19 cellular contexts compared by ENCODE assay signal in genomic region chr7:130397056-130397455, GRCh38.
DNase-seq lines count a peak whose midpoint lies in the region; ATAC-seq and TF ChIP-seq lines count a peak whose summit lies in the region.
"Had no signal": no experiment of that assay in that cellular context is flagged by ENCODE, and none has a peak within 500 bp of the region (broad histone marks: within the 10 kb centered on the region; RNA-seq: fewer than 3 reads in every experiment).

No MANE protein-coding gene starts in this region.

- ATAC-seq in GM18505 (IDR thresholded peaks at IDR 0.05; ENCODE audit: unreplicated experiment) = no peak
- ATAC-seq: HCT116, K562 had no signal

- no peak for TF ChIP-seq POLR2A in GM18505 (IDR thresholded peaks at IDR 0.05; ENCODE audit: borderline replicate concordance, extremely low read depth, insufficient read depth, insufficient read length)

- peak overlapping the region; percentile 98 for H3K27ac ChIP-seq in subcutaneous abdominal adipose tissue (ENCODE audit: low read depth, low read length)
- H3K27ac ChIP-seq: BLaER1 treated with 17β-estradiol and CSF1 and Interleukin-3, amounts not matched to agents 10 nM and 100 nM; GM23248 had no signal

- H3K9ac ChIP-seq in adipocyte (ENCODE audit: low read length) (peak overlapping the region; percentile 47), subcutaneous abdominal adipose tissue (ENCODE audit: low read length in 5 of 5) (peak overlapping the region in 2 of 5 donors; percentile 28 to 53)
- H3K9ac ChIP-seq: BLaER1 treated with 17β-estradiol and CSF1 and Interleukin-3, amounts not matched to agents 10 nM and 100 nM; GM23248 had no signal

- peaks cover 87% of the 10 kb centered on the region for H3K4me1 ChIP-seq in adipocyte (ENCODE audit: control insufficient read depth, insufficient read depth, low read length)
- peaks cover 11 to 92% (median 83%) of the 10 kb centered on the region in 5 donors for H3K4me1 ChIP-seq in subcutaneous abdominal adipose tissue (ENCODE audit: control insufficient read depth in 5 of 5, insufficient read depth in 5 of 5, low read length in 5 of 5)
- peaks cover 5% of the 10 kb centered on the region; the same call in 1 of the 2 replicates for H3K4me1 ChIP-seq in HAP-1

- DNase-seq in NCI-H1105 treated with DMSO at 0.1 percent for 48 hours (lab: John Stamatoyannopoulos, UW) (peak; percentile 58), NCI-H1105 (lab: John Stamatoyannopoulos, UW) (no peak), adipocyte (ENCODE audit: low read depth) (no peak), left kidney (ENCODE audit: low read depth, low spot score) (peak; percentile 62), NCI-H2196 (lab: John Stamatoyannopoulos, UW; ENCODE audit: unreplicated experiment) (no peak), HAP-1 (ENCODE audit: low spot score in 2 of 2) (no peak)
- DNase-seq: CD8-positive, alpha-beta memory T cell; GF-D8; GM23248; NCI-H2227 treated with DMSO at 0.1 percent for 48 hours; NCI-H524; NK-92 treated with Interleukin-12 subunit alpha and Interleukin-12 subunit beta, amount 100 ng/mL, for 24 hours; OCI-M1; SIG-M5 had no signal

- no peaks in the 10 kb centered on the region for H3K36me3 ChIP-seq in adipocyte (ENCODE audit: control insufficient read depth, insufficient read depth, low read length, severe bottlenecking)
- no peaks in the 10 kb centered on the region for H3K36me3 ChIP-seq in subcutaneous abdominal adipose tissue (ENCODE audit: control insufficient read depth in 5 of 5, insufficient read depth in 5 of 5, low read length in 5 of 5)
- H3K36me3 ChIP-seq in HAP-1 (replicated peaks) = no peaks in the 10 kb centered on the region

- H3K9me3 ChIP-seq in adipocyte (ENCODE audit: control insufficient read depth, low read length) (no peaks in the 10 kb centered on the region), subcutaneous abdominal adipose tissue (ENCODE audit: control insufficient read depth in 5 of 5, low read length in 5 of 5) (no peaks in the 10 kb centered on the region), HAP-1 (no peaks in the 10 kb centered on the region)
- H3K9me3 ChIP-seq: BLaER1 treated with 17β-estradiol and CSF1 and Interleukin-3, amounts not matched to agents 10 nM and 100 nM had no signal

- in situ Hi-C loops in HAP-1 (cut with MboI; ENCODE audit: low sequenced_read_pairs) = no loop called here

- H3K27me3 ChIP-seq in adipocyte (replicated peaks; ENCODE audit: control insufficient read depth, insufficient read depth, low read length) (no peaks in the 10 kb centered on the region), subcutaneous abdominal adipose tissue (ENCODE audit: control insufficient read depth in 5 of 5, insufficient read depth in 4 of 5, low read length in 5 of 5) (no peaks in the 10 kb centered on the region), HAP-1 (ENCODE audit: low read depth) (no peaks in the 10 kb centered on the region)
- H3K27me3 ChIP-seq: BLaER1 treated with 17β-estradiol and CSF1 and Interleukin-3, amounts not matched to agents 10 nM and 100 nM had no signal

- H3K4me3 ChIP-seq in adipocyte (ENCODE audit: low read length) (no peak overlapping the region), subcutaneous abdominal adipose tissue (ENCODE audit: low read depth in 1 of 5, low read length in 5 of 5) (no peak overlapping the region), HAP-1 (no peak overlapping the region)
- H3K4me3 ChIP-seq: BLaER1 treated with 17β-estradiol and CSF1 and Interleukin-3, amounts not matched to agents 10 nM and 100 nM; GM23248; K562 had no signal

Comparison
In these comparisons a context has a peak if more than half of its experiments do, and no peak if none do; other contexts are left out.
1. DNase-seq: peak in NCI-H1105 treated with DMSO at 0.1 percent for 48 hours (single experiment) and left kidney (single experiment); none in NCI-H1105 (single experiment), adipocyte (single experiment), NCI-H2196 (single experiment) and HAP-1 (0 of 2).